In the genomic region with DNA sequence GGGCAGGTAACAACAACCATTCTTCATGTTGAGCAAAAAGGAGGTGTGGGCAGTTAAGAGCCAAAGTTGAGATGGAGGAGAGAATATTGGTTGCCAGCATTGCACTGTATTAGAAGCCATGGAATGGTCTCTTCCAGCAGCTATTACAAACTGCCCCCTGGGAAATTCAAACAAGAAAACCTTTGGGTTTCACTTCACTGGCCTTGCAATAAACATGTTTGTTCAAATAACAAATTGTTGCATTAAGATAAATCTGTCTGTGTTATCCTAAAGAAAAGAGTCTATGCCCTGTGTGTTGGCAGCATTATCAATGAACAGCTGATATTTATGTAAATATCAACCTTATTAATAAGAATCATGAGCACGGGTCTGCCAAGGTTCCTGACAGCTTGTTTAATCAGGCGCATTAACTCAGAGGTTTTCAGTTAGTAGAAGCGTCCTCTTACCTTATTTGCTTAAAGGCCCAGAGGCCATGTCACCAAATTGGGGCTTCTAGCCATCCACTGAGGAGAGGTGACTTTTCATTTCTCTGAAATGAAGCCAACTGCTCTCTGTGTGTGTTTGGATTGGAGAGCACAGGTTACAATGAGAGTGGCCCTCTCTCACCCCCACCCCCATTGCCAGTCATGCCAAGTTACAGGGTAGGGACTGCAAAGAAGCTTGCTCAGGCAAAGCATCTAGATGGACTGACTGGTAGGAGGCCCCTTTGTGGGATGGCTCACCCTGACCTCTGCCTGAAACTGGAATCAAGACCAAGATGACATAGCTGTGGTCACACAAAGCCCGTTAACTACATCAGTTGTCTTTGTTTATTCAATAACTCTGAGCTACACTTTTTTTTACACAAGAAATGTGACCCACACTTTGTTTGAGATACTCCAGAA, we compare ENCODE assay signal across 8 cellular contexts. TPM values are rescaled to one million over a fixed set of nuclear protein-coding genes. Genes with fewer than 3 reads are reported as not detected.
A peak's percentile ranks its signal among the peaks of the same experiment; 100 is the strongest.
DNase-seq lines count a peak whose midpoint lies in the region; ATAC-seq, FAIRE-seq and TF ChIP-seq lines count a peak whose summit lies in the region.

No MANE protein-coding gene starts in this region.

- intact Hi-C loops in OCI-LY7 (cut with micrococcal nuclease; ENCODE audit: unreplicated experiment) (no loop called here), lower lobe of right lung (cut with DNase I) (no loop called here), posterior cingulate gyrus (cut with DNase I) (no loop called here)

- ATAC-seq in GM19043 (IDR thresholded peaks at IDR 0.05; ENCODE audit: low read depth, unreplicated experiment) (peak; percentile 74), HG03097 (IDR thresholded peaks at IDR 0.05; ENCODE audit: low FRiP score, unreplicated experiment) (peak; percentile 79), lower lobe of right lung (peak; percentile 15 to 40)

- no peaks in the 10 kb centered on the region for H3K36me3 ChIP-seq in BJ (ENCODE audit: control insufficient read depth, insufficient read depth, low read length)
- no peaks in the 10 kb centered on the region for H3K36me3 ChIP-seq in OCI-LY7 (ENCODE audit: insufficient read depth, low read length)
- no peaks in the 10 kb centered on the region for H3K36me3 ChIP-seq in lower lobe of right lung

- H3K27me3 ChIP-seq in BJ (ENCODE audit: control insufficient read depth, insufficient read depth, low read length) = no peaks in the 10 kb centered on the region
- H3K27me3 ChIP-seq in lower lobe of right lung (ENCODE audit: low read depth) = no peaks in the 10 kb centered on the region

- POLR2A ChIA-PET in BJ (lab: Charles Lee) (interaction anchor here (0.6 to 0.9 kb wide), 2 partner anchors 39 to 261 kb away, joined by 3 to 10 read pairs; no protein-coding TSS in a partner anchor), OCI-LY7 (lab: Charles Lee) (interaction anchor here (0.6 to 1.9 kb wide), 12 partner anchors 10 to 474 kb away, joined by 3 to 9 read pairs (median 4); partner anchors contain the start of gene TBC1D23)

- H3K9me2 ChIP-seq in OCI-LY7 (ENCODE audit: insufficient read depth, low read length) = no peaks in the 10 kb centered on the region

- CTCF ChIA-PET in BJ (lab: Yijun Ruan, JAX) (interaction anchor here (0.9 to 1.9 kb wide), 7 partner anchors 9 to 150 kb away, joined by 3 to 7 read pairs (median 3); partner anchors contain the start of gene FILIP1L), OCI-LY7 (lab: Charles Lee; ENCODE audit: unreplicated experiment) (no interaction called here)

- no TSS peak for BruUV-seq in OCI-LY7 (replicated peaks; lab: Mats Ljungman, UMichigan)

- peaks cover 33% of the 10 kb centered on the region for H3K4me1 ChIP-seq in OCI-LY7 (ENCODE audit: insufficient read depth, low read length, poor library complexity, severe bottlenecking)
- peaks cover 47% of the 10 kb centered on the region for H3K4me1 ChIP-seq in lower lobe of right lung

- H3K4me2 ChIP-seq in OCI-LY7 (ENCODE audit: low read length) = peak overlapping the region; percentile 50

- DNase-seq in BJ (ENCODE audit: low read depth) (peak; percentile 53), OCI-LY7 (ENCODE audit: low spot score) (peak; percentile 17), lower lobe of right lung (no peak), D721Med (ENCODE audit: insufficient read length, low spot score) (no peak), COLO668 (lab: John Stamatoyannopoulos, UW; ENCODE audit: unreplicated experiment) (no peak), posterior cingulate gyrus (no peak)

- H2AFZ ChIP-seq in OCI-LY7 (ENCODE audit: low read length) = peak overlapping the region; percentile 48; the same call in 1 of the 2 replicates

- H3K27ac ChIP-seq in OCI-LY7 (ENCODE audit: low read depth, low read length, poor library complexity, severe bottlenecking) (no peak overlapping the region), lower lobe of right lung (no peak overlapping the region)

- FAIRE-seq in D721Med (lab: Jason Lieb, UNC) = no peak

- no peaks in the 10 kb centered on the region for H4K20me1 ChIP-seq in OCI-LY7 (ENCODE audit: insufficient read depth, low read length)

- H3K9me3 ChIP-seq in OCI-LY7 (ENCODE audit: low read length) (no peaks in the 10 kb centered on the region), lower lobe of right lung (no peaks in the 10 kb centered on the region)

- no peak overlapping the region for H3K4me3 ChIP-seq in BJ (ENCODE audit: low read depth, low read length)
- H3K4me3 ChIP-seq in OCI-LY7 (ENCODE audit: low read depth, low read length, poor library complexity, severe bottlenecking) = no peak overlapping the region
- H3K4me3 ChIP-seq in lower lobe of right lung = no peak overlapping the region

- TF ChIP-seq CTCF in BJ (IDR thresholded peaks at IDR 0.05; ENCODE audit: insufficient read depth, low read depth, low read length) (no peak), OCI-LY7 (conservative IDR thresholded peaks at IDR 0.05; ENCODE audit: low read length) (no peak), lower lobe of right lung (IDR thresholded peaks at IDR 0.05) (no peak), D721Med (IDR thresholded peaks at IDR 0.05; ENCODE audit: insufficient read depth, missing control alignments) (no peak)

- no peaks in the 10 kb centered on the region for H3K79me2 ChIP-seq in OCI-LY7 (ENCODE audit: insufficient read depth, low read depth, low read length)

RNA-seq across cellular contexts. Expression of gene FILIP1L, which starts 10.5 kb away (rescaled TPM):
- polyA plus RNA-seq in BJ (2011; rRNA removed) = 31.2 and 42.9 TPM in 2 replicates
- 42.6 and 47.9 TPM in 2 replicates for polyA minus RNA-seq in BJ (2011; rRNA and poly(A)+ RNA removed)
- total RNA-seq in OCI-LY7 (2014; rRNA removed; shearing (Covaris generic)) = not detected in 2 replicates
- not detected in 2 replicates for total RNA-seq in OCI-LY7 (2022)
- total RNA-seq in lower lobe of right lung = 25.0 TPM

Comparison
In these comparisons a context has a peak if more than half of its experiments do, and no peak if none do; other contexts are left out.
1. DNase-seq: peak in BJ (single experiment) and OCI-LY7 (single experiment); none in lower lobe of right lung (single experiment), D721Med (single experiment), COLO668 (single experiment) and posterior cingulate gyrus (0 of 10).
2. ATAC-seq: peak in every context shown above with its lines; median percentile 79 in HG03097; 74 in GM19043; 28 in lower lobe of right lung.
3. RNA of gene FILIP1L, which starts 10.5 kb away (total RNA-seq): 25.0 TPM in lower lobe of right lung (single experiment); not detected in OCI-LY7; every median in the first group is over 10 times any median in the second.